In the genomic region with DNA sequence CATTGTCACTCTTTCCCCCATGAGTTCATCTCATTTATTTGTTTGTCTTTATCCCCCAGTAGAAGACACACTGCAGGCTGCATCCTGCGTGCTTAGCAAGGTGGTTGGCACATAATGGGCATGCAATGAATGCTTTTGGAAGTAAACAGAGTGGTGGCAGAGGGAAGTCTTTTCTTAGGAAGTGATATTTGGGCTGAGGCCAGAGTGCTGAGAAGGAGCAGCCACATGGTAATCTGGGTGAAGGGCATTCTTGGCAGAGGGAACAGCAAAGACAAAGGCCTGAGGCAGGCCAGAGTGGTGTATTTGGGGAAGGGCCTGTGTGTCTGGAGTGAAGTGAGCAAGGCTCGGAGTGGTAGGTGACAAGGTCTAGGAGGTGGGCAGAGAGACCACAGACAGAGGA, we compare ENCODE assay signal across 15 cellular contexts. TPM values are rescaled to one million over a fixed set of nuclear protein-coding genes. Genes with fewer than 3 reads are reported as not detected.
DNase-seq lines count a peak whose midpoint lies in the region; ATAC-seq lines count a peak whose summit lies in the region.
"Had no signal": no experiment of that assay in that cellular context is flagged by ENCODE, and none has a peak within 500 bp of the region (broad histone marks: within the 10 kb centered on the region; RNA-seq: fewer than 3 reads in every experiment).

No MANE protein-coding gene starts in this region.

- peak overlapping the region; percentile 18 for H3K27ac ChIP-seq in stomach smooth muscle (ENCODE audit: low read length)
- H3K27ac ChIP-seq: HL-60, SJSA1 had no signal

- no peak overlapping the region for H3K9ac ChIP-seq in stomach smooth muscle (ENCODE audit: low read length in 2 of 2)

- intact Hi-C loops in left ventricle myocardium superior (cut with micrococcal nuclease) (no loop called here), cardiac septum (cut with DNase I) (no loop called here)

- no peaks in the 10 kb centered on the region for H3K9me3 ChIP-seq in MG63
- H3K9me3 ChIP-seq in stomach smooth muscle (ENCODE audit: control insufficient read depth in 2 of 2, low read length in 2 of 2): no peaks in the 10 kb centered on the region
- H3K9me3 ChIP-seq: SJSA1 had no signal

- H3K4me3 ChIP-seq in MG63 (no peak overlapping the region), stomach smooth muscle (ENCODE audit: low read length in 2 of 2) (no peak overlapping the region)
- H3K4me3 ChIP-seq: SJSA1 had no signal

- peak; percentile 57 for ATAC-seq in left ventricle myocardium superior
- ATAC-seq in GM21528 (IDR thresholded peaks at IDR 0.05; ENCODE audit: low FRiP score, unreplicated experiment): no peak
- ATAC-seq in GM18867 (IDR thresholded peaks at IDR 0.05; ENCODE audit: unreplicated experiment): no peak

- no peak for DNase-seq in left ventricle myocardium superior
- DNase-seq in cardiac septum (ENCODE audit: low spot score): no peak
- peak; percentile 16 for DNase-seq in MG63
- DNase-seq in dermis blood vessel endothelial cell: peak; percentile 4
- no peak for DNase-seq in NCI-H1092 (lab: John Stamatoyannopoulos, UW)
- DNase-seq: H9, NCI-H1105, NCI-H1694 treated with DMSO at 0.1 percent for 48 hours, NCI-H510A treated with DMSO at 0.1 percent for 48 hours, NCI-H82 had no signal

- H3K36me3 ChIP-seq in MG63: no peaks in the 10 kb centered on the region
- no peaks in the 10 kb centered on the region for H3K36me3 ChIP-seq in stomach smooth muscle (ENCODE audit: control insufficient read depth in 2 of 2, insufficient read depth in 2 of 2, low read length in 2 of 2)
- H3K36me3 ChIP-seq: SJSA1 had no signal

- H3K4me1 ChIP-seq in stomach smooth muscle (ENCODE audit: control insufficient read depth, insufficient read depth, low read length): peaks cover 21% of the 10 kb centered on the region
- H3K4me1 ChIP-seq: SJSA1 had no signal

- H3K27me3 ChIP-seq in MG63: no peaks in the 10 kb centered on the region
- H3K27me3 ChIP-seq in stomach smooth muscle (ENCODE audit: control insufficient read depth in 1 of 2, insufficient read depth in 2 of 2, low read length in 2 of 2): no peaks in the 10 kb centered on the region
- H3K27me3 ChIP-seq: SJSA1 had no signal

RNA-seq across cellular contexts. Expression of gene ADAMTS7, which starts 17.7 kb away (rescaled TPM):
- total RNA-seq in left ventricle myocardium superior: 37.9 TPM
- total RNA-seq in cardiac septum: 17.8 TPM
- 3.3 and 10.7 TPM in 2 replicates for total RNA-seq in MG63 (2014; rRNA removed; shearing (Covaris generic); ENCODE audit: low replicate concordance)
- total RNA-seq in dermis blood vessel endothelial cell: 12.6 and 19.3 TPM in 2 replicates

RNA-seq across cellular contexts. Expression of gene MORF4L1, which starts 43.8 kb away (rescaled TPM):
- total RNA-seq in left ventricle myocardium superior (343 TPM), cardiac septum (335 TPM), dermis blood vessel endothelial cell (410 and 468 TPM in 2 replicates)
- total RNA-seq in MG63 (2014; rRNA removed; shearing (Covaris generic); ENCODE audit: low replicate concordance): 448 and 463 TPM in 2 replicates

Comparison
In these comparisons a context has a peak if more than half of its experiments do, and no peak if none do; other contexts are left out.
1. DNase-seq: peak in MG63 (single experiment) and dermis blood vessel endothelial cell (single experiment); none in left ventricle myocardium superior (single experiment), cardiac septum (single experiment) and NCI-H1092 (single experiment).